ENCODE assay signal across 9 cellular contexts in the genomic region with DNA sequence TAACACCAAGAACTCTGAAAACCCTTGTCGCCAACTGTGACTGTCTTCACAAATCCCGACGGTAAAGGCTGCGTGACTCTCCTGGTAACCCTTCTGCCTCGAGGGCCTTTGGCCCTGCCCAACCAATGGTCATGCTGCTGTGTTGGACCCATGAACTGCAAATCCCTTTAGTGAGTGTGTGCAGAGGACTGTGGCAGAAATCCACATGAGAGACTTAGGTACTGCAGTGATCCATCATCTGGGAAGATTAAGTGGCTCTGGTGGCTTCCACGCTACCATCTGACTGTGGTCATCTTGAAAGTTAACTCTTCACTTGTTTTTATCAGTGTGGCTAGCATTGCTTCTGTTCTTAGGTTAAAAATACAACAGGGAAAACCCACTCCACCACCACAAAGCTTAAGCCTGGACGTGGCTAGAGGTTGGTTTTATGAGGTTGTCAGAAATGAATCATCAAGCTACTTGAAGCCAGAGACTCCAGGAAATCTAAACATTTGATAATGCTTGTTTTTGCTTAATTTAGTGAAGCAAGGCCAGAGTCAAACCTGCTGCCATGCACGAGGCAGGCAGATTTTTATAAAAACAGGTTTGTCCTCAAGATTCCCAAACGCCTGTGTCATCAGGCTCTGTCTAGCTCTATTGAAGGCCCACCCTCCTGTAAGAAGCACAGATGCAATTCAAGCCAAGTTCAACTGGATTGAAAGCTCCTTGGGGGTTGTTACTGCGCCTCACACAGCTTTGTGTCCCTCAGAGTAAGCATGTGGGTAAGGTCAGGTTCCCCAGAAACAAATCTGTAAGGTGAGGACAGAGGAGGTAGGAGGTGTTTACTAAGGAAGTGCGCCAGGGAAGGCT. TPM values are rescaled to one million over a fixed set of nuclear protein-coding genes. Genes with fewer than 3 reads are reported as not detected.
DNase-seq lines count a peak whose midpoint lies in the region; ATAC-seq and TF ChIP-seq lines count a peak whose summit lies in the region.
"Had no signal": no experiment of that assay in that cellular context is flagged by ENCODE, and none has a peak within 500 bp of the region (broad histone marks: within the 10 kb centered on the region; RNA-seq: fewer than 3 reads in every experiment).

No MANE protein-coding gene starts in this region.

- H3K9me3 ChIP-seq in adrenal gland (replicated peaks in 1 of 3) (no peaks in the 10 kb centered on the region), sigmoid colon (no peaks in the 10 kb centered on the region)

- H3K27ac ChIP-seq in adrenal gland = peak overlapping the region in 3 of 5 donors; percentile 39 to 74 (median 41)
- peak overlapping the region in 2 of 4 donors; percentile 8 to 12 for H3K27ac ChIP-seq in sigmoid colon
- no peak overlapping the region for H3K27ac ChIP-seq in substantia nigra (ENCODE audit: low read depth, low read length, poor library complexity, severe bottlenecking)

- intact Hi-C loops in adrenal gland (cut with DNase I) (no loop called here), sigmoid colon (cut with DNase I) (no loop called here)

- H3K4me1 ChIP-seq in adrenal gland (replicated peaks in 1 of 2) (peaks cover 19% of the 10 kb centered on the region in 2 donors), sigmoid colon (peaks cover 0 to 18% (median 12%) of the 10 kb centered on the region in 4 donors)

- H3K36me3 ChIP-seq in adrenal gland (replicated peaks in 1 of 2) = no peaks in the 10 kb centered on the region
- H3K36me3 ChIP-seq in sigmoid colon = no peaks in the 10 kb centered on the region

- TF ChIP-seq EP300 in sigmoid colon (IDR thresholded peaks at IDR 0.05) = no peak

- TF ChIP-seq CTCF in GM20000 (IDR thresholded peaks at IDR 0.05; ENCODE audit: extremely low read depth, missing control alignments) = no peak
- TF ChIP-seq CTCF in adrenal gland (IDR thresholded peaks at IDR 0.05) = no peak
- no peak for TF ChIP-seq CTCF in sigmoid colon (IDR thresholded peaks at IDR 0.05)

- H3K27me3 ChIP-seq in adrenal gland = no peaks in the 10 kb centered on the region
- no peaks in the 10 kb centered on the region for H3K27me3 ChIP-seq in sigmoid colon

- peak; percentile 87 for ATAC-seq in HG03469 (IDR thresholded peaks at IDR 0.05; ENCODE audit: unreplicated experiment)
- ATAC-seq: Panc1 had no signal

- H3K4me3 ChIP-seq in adrenal gland (no peak overlapping the region), sigmoid colon (no peak overlapping the region)

- DNase-seq in ELR (ENCODE audit: low read depth) (peak; percentile 86), GM20000 (ENCODE audit: low spot score) (peak; percentile 72), adrenal gland (no peak), KBM-7 (no peak), sigmoid colon (no peak), substantia nigra (lab: John Stamatoyannopoulos, UW) (no peak)
- peak; percentile 7 to 9 for DNase-seq in stimulated activated CD4-positive, alpha-beta T cell treated with anti-CD3 and anti-CD28 coated beads, Interleukin-2, amount 100 ng/mL, for 48 hours

- 73 to 75% (median 74%) methylated on average over 10 to 11 of the region's 11 CpGs for WGBS in adrenal gland, 4 donors
- WGBS in sigmoid colon, 2 donors = 63 to 70% methylated on average over 11 of the region's 11 CpGs

- in situ Hi-C loops in KBM-7 (cut with MboI; ENCODE audit: low pct_unique_long_range_greater_than_20kb, low sequenced_read_pairs) = no loop called here

- no peak for TF ChIP-seq POLR2A in adrenal gland (IDR thresholded peaks at IDR 0.05)
- TF ChIP-seq POLR2A in sigmoid colon (IDR thresholded peaks at IDR 0.05) = no peak

RNA-seq across cellular contexts. Expression of a gene that starts 52.7 kb away (rescaled TPM):
- total RNA-seq in adrenal gland (10 to 100 TPM; 38.6 to 82.2 (median 50.3) TPM), sigmoid colon (100 to 1,000 TPM in 1 of 4 donors, 10 to 100 TPM in 3; 69.2 to 130 (median 73.6) TPM)
- polyA plus RNA-seq in adrenal gland (10 to 100 TPM in 1 of 3 donors, 1 to 10 TPM in 2; 5.6 to 29.5 (median 8.3) TPM), sigmoid colon (10 to 100 TPM in 1 of 3 donors, 1 to 10 TPM in 2; 4.2 to 12.0 (median 6.7) TPM)

Comparison
In these comparisons a context has a peak if more than half of its experiments do, and no peak if none do; other contexts are left out.
1. DNase-seq: peak in ELR (single experiment), GM20000 (single experiment) and stimulated activated CD4-positive, alpha-beta T cell treated with anti-CD3 and anti-CD28 coated beads, Interleukin-2, amount 100 ng/mL, for 48 hours (2 of 2); none in adrenal gland (0 of 7), KBM-7 (single experiment), sigmoid colon (single experiment) and substantia nigra (0 of 49).